Comparison of ENCODE assay signal across 8 cellular contexts in genomic region chr19:41859618-41860418, GRCh38. TPM values are rescaled to one million over a fixed set of nuclear protein-coding genes. Genes with fewer than 3 reads are reported as not detected.
DNase-seq lines count a peak whose midpoint lies in the region; ATAC-seq and TF ChIP-seq lines count a peak whose summit lies in the region.

Gene RPS19, plus strand, starts transcription at chr19:41860255. Its CDS starts 520 bp downstream, at chr19:41860775.

- CTCF ChIA-PET in PC-3 (lab: Charles Lee) = interaction anchor here (0.6 kb wide), 1 partner anchor 153 kb away, joined by 3 read pairs; no protein-coding TSS in a partner anchor

- DNase-seq in DMS53 treated with DMSO at 0.1 percent for 48 hours (lab: John Stamatoyannopoulos, UW; ENCODE audit: unreplicated experiment) = peak; percentile 96
- DNase-seq in Jurkat, Clone E6-1 (ENCODE audit: low read depth, low spot score) = peak; percentile 97
- DNase-seq in PC-3 = peak; percentile 97
- peak; percentile 97 for DNase-seq in activated T-cell treated with anti-CD3 and anti-CD28 coated beads for 48 hours (ENCODE audit: low read depth)
- peak; percentile 99 for DNase-seq in epithelial cell of esophagus (ENCODE audit: low read depth)
- peak; percentile 98 to 99 (median 99) for DNase-seq in mucosa of descending colon
- DNase-seq in stimulated activated CD8-positive, alpha-beta memory T cell treated with anti-CD3 and anti-CD28 coated beads, Interleukin-4, amount 100 ng/mL, for 24 hours (ENCODE audit: low read depth) = peak; percentile 95

- H4K20me1 ChIP-seq in PC-3 (ENCODE audit: low read length) = peaks cover 40% of the 10 kb centered on the region

- H3K4me1 ChIP-seq in PC-3 (ENCODE audit: insufficient read depth, low read length) = peaks cover 30% of the 10 kb centered on the region
- peaks cover 26% of the 10 kb centered on the region for H3K4me1 ChIP-seq in mucosa of descending colon (ENCODE audit: low read depth)

- TF ChIP-seq CTCF in PC-3 (conservative IDR thresholded peaks at IDR 0.05; ENCODE audit: low read depth, low read length) = peak; percentile 48
- peak; percentile 68 for TF ChIP-seq CTCF in epithelial cell of esophagus (IDR thresholded peaks at IDR 0.05; ENCODE audit: insufficient read depth, low read depth, low read length, missing control alignments)
- peak; percentile 58 for TF ChIP-seq CTCF in mucosa of descending colon (IDR thresholded peaks at IDR 0.05)

- no peaks in the 10 kb centered on the region for H3F3A ChIP-seq in PC-3 (ENCODE audit: low read length, unreplicated experiment)

- no peaks in the 10 kb centered on the region for H3K9me2 ChIP-seq in PC-3 (replicated peaks; ENCODE audit: low read length)

- intact Hi-C loops in PC-3 (cut with micrococcal nuclease) = no loop called here
- intact Hi-C loops in mucosa of descending colon (cut with DNase I, micrococcal nuclease) = no loop called here

- H3K9ac ChIP-seq in PC-3 (ENCODE audit: low read length) = peak within 1 kb of the TSS; percentile 100

- peaks cover 41% of the 10 kb centered on the region for H3K36me3 ChIP-seq in PC-3 (ENCODE audit: low read depth, low read length)
- H3K36me3 ChIP-seq in mucosa of descending colon (ENCODE audit: low read depth) = peaks cover 3% of the 10 kb centered on the region

- ATAC-seq in GM21619 (IDR thresholded peaks at IDR 0.05; ENCODE audit: unreplicated experiment) (peak; percentile 74), PC-3 (peak; percentile 86), mucosa of descending colon (peak; percentile 94)

- no TSS peak for BruUV-seq in PC-3 (replicated peaks; lab: Mats Ljungman, UMichigan)

- H3K27me3 ChIP-seq in PC-3 (ENCODE audit: low read length) = no peaks in the 10 kb centered on the region

- H2AFZ ChIP-seq in PC-3 (ENCODE audit: low read length) = peak within 1 kb of the TSS; percentile 93

- H3K4me3 ChIP-seq in Jurkat, Clone E6-1 (ENCODE audit: low read length) = peak within 1 kb of the TSS; percentile 82
- peak within 1 kb of the TSS; percentile 99 for H3K4me3 ChIP-seq in PC-3 (ENCODE audit: low read length)
- peak within 1 kb of the TSS; percentile 94 for H3K4me3 ChIP-seq in epithelial cell of esophagus (ENCODE audit: low read length)
- H3K4me3 ChIP-seq in mucosa of descending colon = peak within 1 kb of the TSS; percentile 97

- peak within 1 kb of the TSS; percentile 92 for H3K27ac ChIP-seq in PC-3 (ENCODE audit: low read length)

- peaks cover 48% of the 10 kb centered on the region for H3K79me2 ChIP-seq in PC-3 (ENCODE audit: low read length)

- H3K9me3 ChIP-seq in PC-3 (ENCODE audit: low read length) = no peaks in the 10 kb centered on the region
- H3K9me3 ChIP-seq in mucosa of descending colon = no peaks in the 10 kb centered on the region

- H3K4me2 ChIP-seq in PC-3 (ENCODE audit: low read length) = peak within 1 kb of the TSS; percentile 98

- POLR2A ChIA-PET in PC-3 (lab: Charles Lee; ENCODE audit: unreplicated experiment) = interaction anchor here (0.5 to 1.0 kb wide), 4 partner anchors 25 to 1652 kb away, joined by 3 to 6 read pairs (median 4); partner anchors contain the start of gene ZNF574

RNA-seq across cellular contexts. Expression of gene RPS19, which starts in this region (rescaled TPM):
- 3,313 TPM for polyA plus RNA-seq in Jurkat, Clone E6-1 (2012; ENCODE audit: insufficient read depth, insufficient read length)
- total RNA-seq in PC-3 (2014; rRNA removed) (1,687 and 1,830 TPM in 2 replicates), mucosa of descending colon (1,000 to 10,000 TPM; 1,251 to 1,696 (median 1,572) TPM)

Comparison
In these comparisons a context has a peak if more than half of its experiments do, and no peak if none do; other contexts are left out.
1. Peak in every context shown above with its lines: DNase-seq, ATAC-seq, H3K4me3 ChIP-seq and H3K27ac ChIP-seq.